ENCODE assay signal across 17 cellular contexts in the genomic region with DNA sequence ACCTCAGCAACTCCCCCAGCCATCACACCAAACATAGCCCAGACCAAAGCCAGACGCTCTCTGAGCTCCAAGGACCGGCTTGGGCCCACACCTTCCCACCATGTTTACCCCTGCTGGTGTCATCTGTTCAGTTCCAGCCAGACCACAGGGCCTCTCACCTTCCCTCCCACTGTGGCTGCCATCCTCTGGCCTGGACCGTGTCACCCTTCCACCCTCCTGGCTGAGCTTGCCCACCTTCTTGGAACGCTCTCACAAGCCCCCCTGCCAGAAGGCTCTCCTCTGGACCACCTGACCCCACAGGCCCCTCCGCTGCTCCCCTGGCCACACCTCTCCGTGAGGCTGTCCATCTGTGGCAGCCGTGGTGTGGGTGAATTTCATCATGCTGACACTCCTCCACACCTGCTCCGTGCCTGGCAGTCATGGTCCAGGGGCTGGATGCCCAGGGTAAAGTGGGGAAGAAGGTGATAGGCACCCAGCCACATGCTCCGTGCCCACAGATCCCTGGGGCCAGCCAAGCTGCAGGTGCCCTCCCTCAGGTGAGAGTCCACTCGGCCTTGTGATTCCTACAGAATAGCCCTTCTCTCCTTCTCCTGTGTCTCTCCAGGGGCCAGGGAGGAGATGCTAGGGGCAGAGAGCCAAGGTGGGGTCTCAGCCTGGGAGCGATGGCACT. TPM values are rescaled to one million over a fixed set of nuclear protein-coding genes. Genes with fewer than 3 reads are reported as not detected.
DNase-seq lines count a peak whose midpoint lies in the region; ATAC-seq and TF ChIP-seq lines count a peak whose summit lies in the region.
"Had no signal": no experiment of that assay in that cellular context is flagged by ENCODE, and none has a peak within 500 bp of the region (broad histone marks: within the 10 kb centered on the region; RNA-seq: fewer than 3 reads in every experiment).

No MANE protein-coding gene starts in this region.

- TF ChIP-seq POLR2A in upper lobe of left lung (IDR thresholded peaks at IDR 0.05), result no peak

- 91 to 98% methylated on average over 11 of the region's 11 CpGs for WGBS in upper lobe of left lung, 2 donors

- H3K4me1 ChIP-seq in lower lobe of right lung (peaks cover 67% of the 10 kb centered on the region), upper lobe of left lung (peaks cover 58 to 71% (median 63%) of the 10 kb centered on the region in 4 donors)

- no peak for ATAC-seq in Right ventricle myocardium inferior
- no peak for ATAC-seq in activated naive CD8-positive, alpha-beta T cell treated with anti-CD3 and anti-CD28 coated beads, Interleukin-2, amount 50 U/mL, for 24 hours
- ATAC-seq in lower lobe of right lung, result no peak
- ATAC-seq in upper lobe of left lung (ENCODE audit: low FRiP score in 2 of 2), result no peak
- ATAC-seq in HG03025 (IDR thresholded peaks at IDR 0.05; ENCODE audit: low FRiP score, unreplicated experiment), result no peak

- no peak overlapping the region for H3K4me3 Mint-ChIP-seq in activated naive CD8-positive, alpha-beta T cell treated with anti-CD3 and anti-CD28 coated beads, Interleukin-2, amount 50 U/mL, for 24 hours
- H3K4me3 Mint-ChIP-seq: nephron progenitor cell had no signal

- intact Hi-C loops in cardiac septum (cut with DNase I), result no loop called here
- intact Hi-C loops in Right ventricle myocardium inferior (cut with DNase I), result loop anchor here (5.0 kb wide), 1 partner anchor 53 kb away; no protein-coding TSS in a partner anchor
- intact Hi-C loops in lower lobe of right lung (cut with DNase I), result no loop called here

- no peak overlapping the region for H3K4me3 ChIP-seq in lower lobe of right lung
- no peak overlapping the region for H3K4me3 ChIP-seq in upper lobe of left lung

- peak overlapping the region; percentile 59 for H3K27ac Mint-ChIP-seq in activated naive CD8-positive, alpha-beta T cell treated with anti-CD3 and anti-CD28 coated beads, Interleukin-2, amount 50 U/mL, for 24 hours
- H3K27ac Mint-ChIP-seq: nephron progenitor cell had no signal

- H3K27me3 ChIP-seq in lower lobe of right lung (ENCODE audit: low read depth) (no peaks in the 10 kb centered on the region), upper lobe of left lung (no peaks in the 10 kb centered on the region)

- TF ChIP-seq CTCF in lower lobe of right lung (IDR thresholded peaks at IDR 0.05), result no peak
- no peak for TF ChIP-seq CTCF in upper lobe of left lung (IDR thresholded peaks at IDR 0.05)

- H3K4me1 Mint-ChIP-seq in activated naive CD8-positive, alpha-beta T cell treated with anti-CD3 and anti-CD28 coated beads, Interleukin-2, amount 50 U/mL, for 24 hours, result peaks cover 38% of the 10 kb centered on the region

- TF ChIP-seq EP300 in upper lobe of left lung (IDR thresholded peaks at IDR 0.05), result no peak

- H3K36me3 Mint-ChIP-seq in activated naive CD8-positive, alpha-beta T cell treated with anti-CD3 and anti-CD28 coated beads, Interleukin-2, amount 50 U/mL, for 24 hours (ENCODE audit: low read depth), result no peaks in the 10 kb centered on the region

- H3K9me3 ChIP-seq in lower lobe of right lung (no peaks in the 10 kb centered on the region), upper lobe of left lung (no peaks in the 10 kb centered on the region)

- DNase-seq in cardiac septum (ENCODE audit: low spot score), result peak; percentile 63
- DNase-seq in Right ventricle myocardium inferior (ENCODE audit: missing footprints), result no peak
- DNase-seq in activated naive CD8-positive, alpha-beta T cell treated with anti-CD3 and anti-CD28 coated beads, Interleukin-2, amount 50 U/mL, for 24 hours, result no peak
- DNase-seq in lower lobe of right lung, result peak; percentile 36
- DNase-seq in upper lobe of left lung, result no peak
- no peak for DNase-seq in anterior cingulate cortex (lab: John Stamatoyannopoulos, UW)
- no peak for DNase-seq in nucleus accumbens (lab: John Stamatoyannopoulos, UW)
- DNase-seq: activated CD8-positive, alpha-beta memory T cell treated with anti-CD3 and anti-CD28 coated beads for 24 hours; activated gamma-delta T cell; effector CD8-positive, alpha-beta T cell; MM.1S; NCI-H187 treated with DMSO at 0.1 percent for 48 hours; NCI-H510A treated with DMSO at 0.1 percent for 48 hours; nephron progenitor cell; retina; stimulated activated CD8-positive, alpha-beta memory T cell treated with anti-CD3 and anti-CD28 coated beads, Interleukin-4, amount 100 ng/mL, for 48 hours had no signal

- no peaks in the 10 kb centered on the region for H3K27me3 Mint-ChIP-seq in activated naive CD8-positive, alpha-beta T cell treated with anti-CD3 and anti-CD28 coated beads, Interleukin-2, amount 50 U/mL, for 24 hours

- H3K27ac ChIP-seq in lower lobe of right lung, result peak overlapping the region; percentile 6
- H3K27ac ChIP-seq in upper lobe of left lung, result peak overlapping the region; percentile 80 to 90 (median 86)

- H3K9me3 Mint-ChIP-seq in activated naive CD8-positive, alpha-beta T cell treated with anti-CD3 and anti-CD28 coated beads, Interleukin-2, amount 50 U/mL, for 24 hours, result no peaks in the 10 kb centered on the region
- H3K9me3 Mint-ChIP-seq: nephron progenitor cell had no signal

- no peaks in the 10 kb centered on the region for H3K36me3 ChIP-seq in lower lobe of right lung
- no peaks in the 10 kb centered on the region for H3K36me3 ChIP-seq in upper lobe of left lung

RNA-seq across cellular contexts. Expression of gene POFUT2, which starts 16.6 kb away (rescaled TPM):
- 20.1 TPM for total RNA-seq in cardiac septum
- total RNA-seq in Right ventricle myocardium inferior, result 16.9 TPM
- total RNA-seq in lower lobe of right lung, result 29.1 TPM
- total RNA-seq in upper lobe of left lung, result 10 to 100 TPM; 19.9 to 89.1 (median 32.5) TPM

Comparison
In these comparisons a context has a peak if more than half of its experiments do, and no peak if none do; other contexts are left out.
1. DNase-seq: peak in cardiac septum (single experiment) and lower lobe of right lung (single experiment); none in Right ventricle myocardium inferior (single experiment), activated naive CD8-positive, alpha-beta T cell treated with anti-CD3 and anti-CD28 coated beads, Interleukin-2, amount 50 U/mL, for 24 hours (single experiment), upper lobe of left lung (0 of 2), anterior cingulate cortex (0 of 58) and nucleus accumbens (0 of 56).